Comparison of ENCODE assay signal across 20 cellular contexts in the genomic region with DNA sequence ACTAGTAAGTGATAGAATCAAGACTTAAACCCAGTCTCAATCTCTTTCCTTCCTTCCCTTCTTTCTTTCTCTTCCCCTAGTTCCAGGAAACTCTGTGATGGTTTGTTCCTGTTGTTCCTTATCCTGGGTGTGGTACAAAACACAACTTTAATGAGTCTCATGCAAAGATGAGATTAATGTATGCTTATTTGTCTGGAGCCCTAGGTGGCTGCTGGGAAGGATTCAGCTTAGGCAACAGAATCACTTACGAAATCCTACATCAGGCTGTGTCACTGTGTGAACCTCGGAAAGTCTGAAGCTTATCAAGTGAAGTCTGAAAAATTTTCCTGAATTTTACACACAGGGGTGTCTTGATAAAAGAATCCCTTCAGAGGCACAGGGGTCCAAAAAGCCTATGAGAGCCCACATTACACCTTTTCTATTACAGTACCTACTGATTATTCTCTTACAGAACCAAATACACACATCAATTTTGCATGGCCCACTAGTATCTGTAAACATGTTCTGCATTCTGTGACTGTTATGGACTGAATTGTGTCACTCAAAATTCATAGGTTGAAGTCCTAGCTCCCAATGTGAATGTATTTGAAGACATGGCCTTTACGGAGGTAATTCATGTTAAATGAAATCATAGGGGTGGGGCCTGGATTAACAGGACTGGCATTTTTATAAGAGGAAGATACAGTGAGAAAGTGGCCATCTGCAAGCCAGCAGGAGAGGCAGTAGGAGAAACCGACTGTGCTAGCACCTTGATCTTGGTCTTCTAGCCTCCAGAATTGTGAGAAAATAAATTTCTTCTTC.
DNase-seq lines count a peak whose midpoint lies in the region; ATAC-seq and TF ChIP-seq lines count a peak whose summit lies in the region.
"Had no signal": no experiment of that assay in that cellular context is flagged by ENCODE, and none has a peak within 500 bp of the region (broad histone marks: within the 10 kb centered on the region; RNA-seq: fewer than 3 reads in every experiment).

No MANE protein-coding gene starts in this region.

- no peak overlapping the region for H3K4me2 ChIP-seq in GM23338
- H3K4me2 ChIP-seq: neural progenitor cell had no signal

- ATAC-seq in GM23338, result no peak
- ATAC-seq in left colon, result peak; percentile 94
- ATAC-seq in psoas muscle, result no peak
- ATAC-seq: left lobe of liver, PC-3 had no signal

- no peak overlapping the region for H3K4me3 ChIP-seq in GM23338
- no peak overlapping the region for H3K4me3 ChIP-seq in psoas muscle
- H3K4me3 ChIP-seq: neural progenitor cell, SJCRH30 had no signal

- 88 to 93% (median 93%) methylated on average over 4 of the region's 4 CpGs for WGBS in psoas muscle, 3 donors

- no peaks in the 10 kb centered on the region for H3F3A ChIP-seq in GM23338 (replicated peaks; ENCODE audit: low read depth)

- H3K27ac ChIP-seq in GM23338 (ENCODE audit: low read depth) (peak overlapping the region; percentile 27; the same call in 1 of the 2 replicates), psoas muscle (no peak overlapping the region)
- H3K27ac ChIP-seq: neural progenitor cell, SJCRH30 had no signal

- no peak overlapping the region for H2AFZ ChIP-seq in GM23338
- H2AFZ ChIP-seq: neural progenitor cell had no signal

- H3K9me3 Mint-ChIP-seq in GM23338, result no peaks in the 10 kb centered on the region
- H3K9me3 Mint-ChIP-seq: neural progenitor cell had no signal

- H3K36me3 Mint-ChIP-seq in GM23338 (ENCODE audit: low read depth), result no peaks in the 10 kb centered on the region

- intact Hi-C loops in left colon (cut with DNase I, micrococcal nuclease), result no loop called here
- intact Hi-C loops in psoas muscle (cut with DNase I), result no loop called here

- DNase-seq in GM23338 (ENCODE audit: low spot score) (no peak), NOMO-1 (lab: John Stamatoyannopoulos, UW; ENCODE audit: unreplicated experiment in 2 of 2) (peak; percentile 73 to 89), amniotic epithelial cell (ENCODE audit: low read depth) (peak; percentile 83), left colon (no peak), psoas muscle (no peak), G401 (ENCODE audit: low spot score) (no peak), COR-L47 (lab: John Stamatoyannopoulos, UW) (no peak)
- DNase-seq in stimulated activated naive CD4-positive, alpha-beta T cell (lab: John Stamatoyannopoulos, UW), result no peak
- DNase-seq: activated CD4-positive, alpha-beta T cell treated with anti-CD3 and anti-CD28 coated beads for 48 hours; activated CD8-positive, alpha-beta memory T cell treated with anti-CD3 and anti-CD28 coated beads, Interleukin-2, amount 50 U/mL, for 4 hours; activated effector memory CD4-positive, alpha-beta T cell treated with anti-CD3 and anti-CD28 coated beads, Interleukin-2, amount 50 U/mL, for 16 hours; midbrain; NCI-H1105; NCI-H2107; PC-3; SJCRH30; T-helper 9 cell had no signal

- H3K36me3 ChIP-seq in GM23338 (ENCODE audit: insufficient read depth), result no peaks in the 10 kb centered on the region
- H3K36me3 ChIP-seq in psoas muscle (ENCODE audit: insufficient read depth in 1 of 2, low read depth in 1 of 2), result no peaks in the 10 kb centered on the region
- H3K36me3 ChIP-seq: neural progenitor cell, SJCRH30 had no signal

- peaks cover 5% of the 10 kb centered on the region for H3K9me3 ChIP-seq in psoas muscle
- H3K9me3 ChIP-seq: SJCRH30 had no signal

- no peaks in the 10 kb centered on the region for H3K79me2 ChIP-seq in GM23338 (replicated peaks; ENCODE audit: insufficient read depth)

- H3K9me2 ChIP-seq in GM23338 (ENCODE audit: insufficient read depth), result no peaks in the 10 kb centered on the region

- peaks cover 8% of the 10 kb centered on the region; the same call in 1 of the 2 replicates for H3K4me1 ChIP-seq in GM23338 (ENCODE audit: insufficient read depth)
- H3K4me1 ChIP-seq in psoas muscle, result no peaks in the 10 kb centered on the region
- H3K4me1 ChIP-seq: SJCRH30 had no signal

- peaks cover 14% of the 10 kb centered on the region; the same call in 2 of the 3 replicates for H3K4me1 Mint-ChIP-seq in GM23338

- no peaks in the 10 kb centered on the region for H3K27me3 Mint-ChIP-seq in GM23338 (ENCODE audit: insufficient read depth, low read depth, poor library complexity)
- H3K27me3 Mint-ChIP-seq: B cell had no signal

- in situ Hi-C loops in G401 (cut with HindIII; ENCODE audit: low sequenced_read_pairs), result no loop called here

- H4K20me1 ChIP-seq in GM23338 (replicated peaks; ENCODE audit: insufficient read depth), result no peaks in the 10 kb centered on the region

- H3K27ac Mint-ChIP-seq in GM23338, result 0 out of 2 replicates have a peak overlapping the region, but pooled peaks have one; percentile 10
- H3K27ac Mint-ChIP-seq: B cell, neural progenitor cell had no signal

- no peak overlapping the region for H3K4me3 Mint-ChIP-seq in GM23338
- H3K4me3 Mint-ChIP-seq: B cell, neural progenitor cell had no signal

- H3K27me3 ChIP-seq in GM23338 (ENCODE audit: insufficient read depth), result no peaks in the 10 kb centered on the region
- no peaks in the 10 kb centered on the region for H3K27me3 ChIP-seq in psoas muscle (ENCODE audit: insufficient read depth in 3 of 3, low read length in 2 of 3)
- H3K27me3 ChIP-seq: neural progenitor cell, SJCRH30 had no signal

- TF ChIP-seq CTCF in GM23338 (conservative IDR thresholded peaks at IDR 0.05; ENCODE audit: low read depth in 2 of 2) (no peak), psoas muscle (IDR thresholded peaks at IDR 0.05) (no peak)

TF ChIP-seq in GM23338, 12 proteins besides CTCF, POLR2A, EP300 and RAD21 (continues in another document):
- TF ChIP-seq ZNF331 (CRISPR knock-in tag; IDR thresholded peaks at IDR 0.05; ENCODE audit: low read depth) (no peak), ETS1 (IDR thresholded peaks at IDR 0.05) (no peak), NANOG (IDR thresholded peaks at IDR 0.05; ENCODE audit: borderline replicate concordance) (no peak), ZNF462 (CRISPR knock-in tag; IDR thresholded peaks at IDR 0.05) (no peak)

Comparison
In these comparisons a context has a peak if more than half of its experiments do, and no peak if none do; other contexts are left out.
1. DNase-seq: peak in NOMO-1 (2 of 2) and amniotic epithelial cell (single experiment); none in GM23338 (single experiment), left colon (0 of 2), psoas muscle (0 of 2), G401 (single experiment), stimulated activated naive CD4-positive, alpha-beta T cell (0 of 6) and COR-L47 (single experiment).